9 cellular contexts compared by ENCODE assay signal in the genomic region with DNA sequence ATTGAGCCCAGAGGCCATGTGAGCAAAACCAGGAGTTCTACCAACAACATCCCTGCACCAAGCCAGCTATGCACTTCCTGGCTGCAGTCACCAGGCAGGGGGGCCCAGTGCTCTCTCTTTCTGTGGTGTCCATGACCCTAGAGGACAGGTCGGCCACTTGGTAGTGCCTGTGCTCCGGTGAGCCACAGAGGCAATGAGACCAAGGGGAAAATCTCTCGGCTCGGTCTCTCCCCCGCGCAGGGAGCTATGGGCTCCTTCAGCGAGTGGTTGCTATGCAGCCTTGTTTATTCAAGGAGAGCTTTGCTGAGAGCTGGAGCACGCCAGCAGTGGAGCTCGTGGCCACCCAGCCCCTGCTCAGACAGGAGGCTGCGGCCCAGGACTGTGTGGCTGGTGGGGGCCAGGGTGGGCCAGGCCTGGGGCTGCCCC. TPM values are rescaled to one million over a fixed set of nuclear protein-coding genes. Genes with fewer than 3 reads are reported as not detected.
A peak's percentile ranks its signal among the peaks of the same experiment; 100 is the strongest.
DNase-seq lines count a peak whose midpoint lies in the region; ATAC-seq, FAIRE-seq and TF ChIP-seq lines count a peak whose summit lies in the region.
"Had no signal": no experiment of that assay in that cellular context is flagged by ENCODE, and none has a peak within 500 bp of the region (broad histone marks: within the 10 kb centered on the region; RNA-seq: fewer than 3 reads in every experiment).

A gene (plus strand): TSS at position 283 of the 426 bp plus-strand sequence. CDS start 13,537 bp downstream, outside the sequence.

- H4K20me1 ChIP-seq in HepG2 (ENCODE audit: insufficient read depth, low read length): no peaks in the 10 kb centered on the region

- no peaks in the 10 kb centered on the region for H3K79me2 ChIP-seq in HepG2 (ENCODE audit: insufficient read depth, low read length)

- no peak for DNase-seq in activated CD4-positive, alpha-beta T cell treated with anti-CD3 and anti-CD28 coated beads, Interleukin-2, amount 10 ng/mL, durations not matched to agents 7 days and 5 days
- DNase-seq in activated CD4-positive, alpha-beta T cell treated with anti-CD3 and anti-CD28 coated beads for 48 hours: no peak
- DNase-seq in caudate nucleus (lab: John Stamatoyannopoulos, UW): peak in 19 of 61 donors; percentile 4 to 63 (median 20)
- DNase-seq in HepG2 (ENCODE audit: low spot score): peak; percentile 23
- peak; percentile 71 for DNase-seq in testis
- no peak for DNase-seq in DMS 273 (lab: John Stamatoyannopoulos, UW; ENCODE audit: unreplicated experiment)
- no peak for DNase-seq in T-helper 17 cell
- DNase-seq: PC-3 had no signal

- H3K4me1 ChIP-seq in HepG2 (ENCODE audit: insufficient read depth, low read length) (peaks cover 5% of the 10 kb centered on the region; the same call in 1 of the 2 replicates), testis (peaks cover 14% of the 10 kb centered on the region)

- TF ChIP-seq EP300 in HepG2 (IDR thresholded peaks at IDR 0.05; ENCODE audit: low read depth in 2 of 2, low read length in 2 of 2) (no peak), HepG2 (CRISPR knock-in tag; IDR thresholded peaks at IDR 0.05; ENCODE audit: borderline replicate concordance) (no peak)

- in situ Hi-C loops in HepG2 (cut with HindIII; ENCODE audit: extremely low pct_ligation_motif_present, low pct_unique_long_range_greater_than_20kb): loop anchor here (25.0 kb wide), 1 partner anchor 856 kb away; no protein-coding TSS in a partner anchor

- no peak within 1 kb of the TSS for H3K9ac ChIP-seq in HepG2 (ENCODE audit: insufficient read depth, low read depth, low read length)

- peak; percentile 76 for ATAC-seq in HepG2
- ATAC-seq in T-helper 17 cell: no peak
- ATAC-seq in GM18505 (IDR thresholded peaks at IDR 0.05; ENCODE audit: unreplicated experiment): no peak
- ATAC-seq: PC-3 had no signal

- intact Hi-C loops in HepG2 (cut with micrococcal nuclease; ENCODE audit: unreplicated experiment): no loop called here
- intact Hi-C loops in testis (cut with DNase I; ENCODE audit: low total_unique reads): no loop called here

- no peak for FAIRE-seq in HepG2 (lab: Jason Lieb, UNC)

- H3K36me3 Mint-ChIP-seq in activated CD4-positive, alpha-beta T cell treated with anti-CD3 and anti-CD28 coated beads, Interleukin-2, amount 10 ng/mL, durations not matched to agents 7 days and 5 days (ENCODE audit: low read depth): no peaks in the 10 kb centered on the region
- H3K36me3 Mint-ChIP-seq in T-helper 17 cell (ENCODE audit: low read depth): no peaks in the 10 kb centered on the region

- POLR2A ChIA-PET in activated CD4-positive, alpha-beta T cell treated with anti-CD3 and anti-CD28 coated beads, Interleukin-2, amount 10 ng/mL, durations not matched to agents 7 days and 5 days (lab: Charles Lee): no interaction called here
- POLR2A ChIA-PET in HepG2 (lab: Yijun Ruan, JAX): no interaction called here

- peaks cover 4 to 42% of the 10 kb centered on the region in 2 experiments; a peak in 3 of 5 replicates for H3K27me3 ChIP-seq in HepG2 (ENCODE audit: control insufficient read depth in 1 of 2, insufficient read depth in 2 of 2, low read length in 2 of 2)
- no peaks in the 10 kb centered on the region for H3K27me3 ChIP-seq in testis

- no peak for TF ChIP-seq RAD21 in HepG2 (CRISPR knock-in tag; IDR thresholded peaks at IDR 0.05)

- H3K9me3 Mint-ChIP-seq in activated CD4-positive, alpha-beta T cell treated with anti-CD3 and anti-CD28 coated beads, Interleukin-2, amount 10 ng/mL, durations not matched to agents 7 days and 5 days: no peaks in the 10 kb centered on the region

- WGBS in HepG2 (ENCODE audit: low lambda C conversion rate): 2% methylated on average over 7 of the region's 10 CpGs
- WGBS in testis, 2 donors: 37 to 80% methylated on average over 2 to 10 of the region's 10 CpGs

- CTCF ChIA-PET in activated CD4-positive, alpha-beta T cell treated with anti-CD3 and anti-CD28 coated beads, Interleukin-2, amount 10 ng/mL, durations not matched to agents 7 days and 5 days (lab: Charles Lee): interaction anchor here (0.6 to 1.1 kb wide), 3 partner anchors 20 to 115 kb away, joined by 3 to 4 read pairs (median 3); no protein-coding TSS in a partner anchor
- CTCF ChIA-PET in HepG2 (lab: Yijun Ruan, JAX; ENCODE audit: low intra/inter-chr PET ratio, low total read pairs): no interaction called here

- peak within 1 kb of the TSS; percentile 19 for H3K4me2 ChIP-seq in HepG2 (ENCODE audit: low read depth, low read length)

- no TSS peak for BruUV-seq in HepG2 (replicated peaks; lab: Mats Ljungman, UMichigan)

- H3K27me3 Mint-ChIP-seq in activated CD4-positive, alpha-beta T cell treated with anti-CD3 and anti-CD28 coated beads, Interleukin-2, amount 10 ng/mL, durations not matched to agents 7 days and 5 days: no peaks in the 10 kb centered on the region
- no peaks in the 10 kb centered on the region for H3K27me3 Mint-ChIP-seq in T-helper 17 cell

- no peak within 1 kb of the TSS; a peak in 1 of 6 replicates for H3K4me3 ChIP-seq in HepG2 (replicated peaks in 1 of 3; ENCODE audit: insufficient read depth in 1 of 3, low read depth in 2 of 3, low read length in 3 of 3)
- H3K4me3 ChIP-seq in testis: no peak within 1 kb of the TSS

- peaks cover 1% of the 10 kb centered on the region for H3K4me1 Mint-ChIP-seq in activated CD4-positive, alpha-beta T cell treated with anti-CD3 and anti-CD28 coated beads, Interleukin-2, amount 10 ng/mL, durations not matched to agents 7 days and 5 days
- no peaks in the 10 kb centered on the region for H3K4me1 Mint-ChIP-seq in T-helper 17 cell

- H3K27ac ChIP-seq in caudate nucleus (ENCODE audit: low read depth, low read length) (peak within 1 kb of the TSS; percentile 80), HepG2 (ENCODE audit: extremely low read length, insufficient read depth, low read length) (no peak within 1 kb of the TSS), testis (peak within 1 kb of the TSS in 1 of 2 donors; percentile 41)

- H2AFZ ChIP-seq in HepG2 (ENCODE audit: low read length): no peak within 1 kb of the TSS

- TF ChIP-seq POLR2A in HepG2 (IDR thresholded peaks at IDR 0.05; ENCODE audit: insufficient read depth in 1 of 2, low read depth in 2 of 2, low read length in 2 of 2): no peak
- TF ChIP-seq POLR2A in testis (IDR thresholded peaks at IDR 0.05): no peak
- TF ChIP-seq POLR2A in GM18505 (IDR thresholded peaks at IDR 0.05; ENCODE audit: borderline replicate concordance, extremely low read depth, insufficient read depth, insufficient read length): no peak

- H3K9me3 ChIP-seq in HepG2 (ENCODE audit: low read length) (no peaks in the 10 kb centered on the region), testis (no peaks in the 10 kb centered on the region), T-helper 17 cell (ENCODE audit: control insufficient read depth, low read length, poor library complexity, severe bottlenecking) (no peaks in the 10 kb centered on the region)

- 0 out of 2 replicates have a peak, but pooled peaks have one; percentile 19 for TF ChIP-seq CTCF in HepG2 (CRISPR knock-in tag; IDR thresholded peaks at IDR 0.05)
- no peak for TF ChIP-seq CTCF in testis (IDR thresholded peaks at IDR 0.05)

- peak within 1 kb of the TSS; percentile 46 for H3K27ac Mint-ChIP-seq in activated CD4-positive, alpha-beta T cell treated with anti-CD3 and anti-CD28 coated beads, Interleukin-2, amount 10 ng/mL, durations not matched to agents 7 days and 5 days
- no peak within 1 kb of the TSS for H3K27ac Mint-ChIP-seq in T-helper 17 cell

- no peak within 1 kb of the TSS for H3K4me3 Mint-ChIP-seq in activated CD4-positive, alpha-beta T cell treated with anti-CD3 and anti-CD28 coated beads, Interleukin-2, amount 10 ng/mL, durations not matched to agents 7 days and 5 days
- no peak within 1 kb of the TSS for H3K4me3 Mint-ChIP-seq in T-helper 17 cell

- no peaks in the 10 kb centered on the region for H3K36me3 ChIP-seq in HepG2 (replicated peaks in 1 of 2; ENCODE audit: control insufficient read depth in 1 of 2, insufficient read depth in 2 of 2, low read length in 2 of 2)
- H3K36me3 ChIP-seq in testis (ENCODE audit: low read depth, missing control alignments): no peaks in the 10 kb centered on the region

TF ChIP-seq in HepG2, 621 proteins besides CTCF, POLR2A, EP300 and RAD21 (continues in another document):
- TF ChIP-seq ELF1 (CRISPR knock-in tag; IDR thresholded peaks at IDR 0.05) (peak; percentile 44), NR2F6 (IDR thresholded peaks at IDR 0.05) (no peak), NR2F6 (CRISPR knock-in tag; IDR thresholded peaks at IDR 0.05) (0 out of 2 replicates have a peak, but pooled peaks have one; percentile 21)

RNA-seq across cellular contexts. Expression of the gene that starts here (rescaled TPM):
- 1 to 10 TPM; 3.7 to 5.0 TPM for total RNA-seq in activated CD4-positive, alpha-beta T cell treated with anti-CD3 and anti-CD28 coated beads, Interleukin-2, amount 10 ng/mL, durations not matched to agents 7 days and 5 days
- under 0.01 TPM in 1 of 2 replicates, not detected in the other for total RNA-seq in HepG2 (2016; rRNA removed; fragmentation: Illumina TruSeq; extraction: Trizol)
- not detected in 2 replicates for total RNA-seq in HepG2 (2016; cell fraction: cytosol; rRNA removed; fragmentation: Illumina TruSeq; extraction: Trizol; ENCODE audit: low read depth)
- not detected in 2 replicates for total RNA-seq in HepG2 (2016; cell fraction: insoluble cytoplasmic fraction; rRNA removed; fragmentation: Illumina TruSeq; extraction: Trizol)
- total RNA-seq in HepG2 (2016; cell fraction: membrane; rRNA removed; fragmentation: Illumina TruSeq; extraction: Trizol): not detected in 2 replicates
- 0.06 and 0.19 TPM in 2 replicates for total RNA-seq in HepG2 (2016; cell fraction: nucleus; rRNA removed; fragmentation: Illumina TruSeq; extraction: Trizol)
- polyA plus RNA-seq in HepG2 (2011; rRNA removed): 0.05 TPM in 2 replicates
- polyA plus RNA-seq in HepG2 (2011; cell fraction: cytosol; rRNA removed): 0.04 and 0.13 TPM in 2 replicates
- polyA plus RNA-seq in HepG2 (2011; cell fraction: nucleus; rRNA removed): 0.36 and 0.74 TPM in 2 replicates
- polyA plus RNA-seq in HepG2 (2012): 0.04 TPM in 1 of 2 replicates, not detected in the other
- polyA plus RNA-seq in HepG2 (2016; cell fraction: cytosol; fragmentation: Illumina TruSeq; extraction: Trizol; ENCODE audit: low read depth): not detected in 2 replicates
- not detected in 2 replicates for polyA plus RNA-seq in HepG2 (2016; cell fraction: insoluble cytoplasmic fraction; fragmentation: Illumina TruSeq; extraction: Trizol; ENCODE audit: low read depth)
- not detected in 2 replicates for polyA plus RNA-seq in HepG2 (2016; cell fraction: membrane; fragmentation: Illumina TruSeq; extraction: Trizol; ENCODE audit: low read depth)
- 0.61 TPM in 1 of 2 replicates, not detected in the other for polyA plus RNA-seq in HepG2 (2016; cell fraction: nucleus; fragmentation: Illumina TruSeq; extraction: Trizol; ENCODE audit: insufficient read depth, low read depth)
- polyA minus RNA-seq in HepG2 (2011; rRNA and poly(A)+ RNA removed; ENCODE audit: low replicate concordance): 0.02 and 1.6 TPM in 2 replicates
- polyA minus RNA-seq in HepG2 (2011; cell fraction: cytosol; rRNA and poly(A)+ RNA removed): not detected in 2 replicates
- polyA minus RNA-seq in HepG2 (2011; cell fraction: nucleus; rRNA and poly(A)+ RNA removed): 1.0 TPM in 1 of 2 replicates, not detected in the other
- 1 to 10 TPM; 2.1 to 3.5 TPM for total RNA-seq in testis
- polyA plus RNA-seq in testis (ENCODE audit: insufficient read depth, low read depth, low replicate concordance): 5.2 TPM
- 1 to 10 TPM; 4.2 to 5.2 TPM for total RNA-seq in T-helper 17 cell
- total RNA-seq: PC-3 had no signal

Comparison
In these comparisons a context has a peak if more than half of its experiments do, and no peak if none do; other contexts are left out.
1. DNase-seq: peak in HepG2 (single experiment) and testis (single experiment); none in activated CD4-positive, alpha-beta T cell treated with anti-CD3 and anti-CD28 coated beads, Interleukin-2, amount 10 ng/mL, durations not matched to agents 7 days and 5 days (single experiment), activated CD4-positive, alpha-beta T cell treated with anti-CD3 and anti-CD28 coated beads for 48 hours (single experiment), DMS 273 (single experiment) and T-helper 17 cell (0 of 3).